In the genomic region with DNA sequence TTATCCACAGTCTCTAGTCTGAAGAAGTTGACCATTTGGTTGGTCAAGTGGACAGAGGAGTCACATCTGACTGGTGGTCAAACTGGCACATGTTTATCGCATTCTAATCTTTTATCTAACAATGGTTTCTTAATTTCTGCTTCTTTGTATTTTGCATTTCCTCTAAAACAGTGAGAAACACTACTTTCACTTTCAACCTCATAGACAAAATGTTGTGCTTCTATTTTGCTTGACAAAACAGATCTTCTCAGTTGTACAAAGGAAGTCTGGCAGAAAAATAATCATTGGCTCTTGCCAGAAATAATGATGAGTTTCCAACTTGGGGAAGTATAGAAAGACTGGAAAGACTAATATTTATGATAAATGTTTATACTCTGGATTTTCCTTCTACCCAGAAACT, we compare ENCODE assay signal across 17 cellular contexts.
DNase-seq lines count a peak whose midpoint lies in the region; ATAC-seq, FAIRE-seq and TF ChIP-seq lines count a peak whose summit lies in the region.
"Had no signal": no experiment of that assay in that cellular context is flagged by ENCODE, and none has a peak within 500 bp of the region (broad histone marks: within the 10 kb centered on the region; RNA-seq: fewer than 3 reads in every experiment).

No MANE protein-coding gene starts in this region.

- peak; percentile 56 for ATAC-seq in GM21526 (IDR thresholded peaks at IDR 0.05; ENCODE audit: low FRiP score, unreplicated experiment)
- no peak for ATAC-seq in GM19328 (IDR thresholded peaks at IDR 0.05; ENCODE audit: unreplicated experiment)
- no peak for ATAC-seq in foreskin keratinocyte

- no peaks in the 10 kb centered on the region for H3K27me3 Mint-ChIP-seq in IgD-negative memory B cell
- H3K27me3 Mint-ChIP-seq: CD4-positive, alpha-beta memory T cell had no signal

- H3K36me3 ChIP-seq in H7 (replicated peaks; ENCODE audit: control insufficient read depth, insufficient read depth, low read length): no peaks in the 10 kb centered on the region

- H3K4me3 Mint-ChIP-seq in IgD-negative memory B cell: peak overlapping the region in 2 of 4 donors; percentile 7 to 69
- H3K4me3 Mint-ChIP-seq: brain had no signal

- FAIRE-seq in GM18507 (lab: Jason Lieb, UNC): peak; percentile 29
- FAIRE-seq: HTR-8/SVneo had no signal

- H3K4me1 ChIP-seq in foreskin keratinocyte: no peaks in the 10 kb centered on the region
- H3K4me1 ChIP-seq: parathyroid adenoma had no signal

- no peak for DNase-seq in GM18507 (ENCODE audit: extremely low spot score, insufficient read length, low read depth)
- DNase-seq in germinal center (ENCODE audit: low spot score): peak; percentile 13
- no peak for DNase-seq in foreskin keratinocyte
- DNase-seq in UCSD-AML1 (lab: John Stamatoyannopoulos, UW; ENCODE audit: unreplicated experiment): no peak
- no peak for DNase-seq in H7
- DNase-seq: CD4-positive, alpha-beta memory T cell; foreskin fibroblast; GDM1; NCI-H1092 treated with DMSO at 0.1 percent for 48 hours; NCI-H345; T1000 had no signal

- H3K27ac Mint-ChIP-seq in IgD-negative memory B cell: peak overlapping the region in 2 of 3 donors; percentile 8 to 21
- H3K27ac Mint-ChIP-seq: brain; CD4-positive, alpha-beta memory T cell had no signal

- H3K4me1 Mint-ChIP-seq in IgD-negative memory B cell: peaks cover 5 to 11% (median 6%) of the 10 kb centered on the region in 3 donors
- H3K4me1 Mint-ChIP-seq: brain; CD4-positive, alpha-beta memory T cell had no signal

- no peaks in the 10 kb centered on the region for H3K36me3 Mint-ChIP-seq in IgD-negative memory B cell
- H3K36me3 Mint-ChIP-seq: brain; CD4-positive, alpha-beta memory T cell had no signal

- peaks cover 0 to 2% (median 0%) of the 10 kb centered on the region in 3 donors for H3K9me3 Mint-ChIP-seq in IgD-negative memory B cell
- H3K9me3 Mint-ChIP-seq: brain; CD4-positive, alpha-beta memory T cell had no signal

- H3K27ac ChIP-seq in foreskin keratinocyte: no peak overlapping the region
- H3K27ac ChIP-seq: parathyroid adenoma had no signal

- no peak for TF ChIP-seq CTCF in foreskin keratinocyte (conservative IDR thresholded peaks at IDR 0.05)

- H3K4me3 ChIP-seq in H7 (ENCODE audit: insufficient read depth, low read depth, low read length): no peak overlapping the region

- H3K27me3 ChIP-seq in foreskin keratinocyte (no peaks in the 10 kb centered on the region), H7 (ENCODE audit: control insufficient read depth, insufficient read depth, low read length) (no peaks in the 10 kb centered on the region)
